Comparison of ENCODE assay signal across 9 cellular contexts in genomic region chr14:104792945-104793702, GRCh38. TPM values are rescaled to one million over a fixed set of nuclear protein-coding genes. Genes with fewer than 3 reads are reported as not detected.
DNase-seq lines count a peak whose midpoint lies in the region; ATAC-seq and TF ChIP-seq lines count a peak whose summit lies in the region.
"Had no signal": no experiment of that assay in that cellular context is flagged by ENCODE, and none has a peak within 500 bp of the region (broad histone marks: within the 10 kb centered on the region; RNA-seq: fewer than 3 reads in every experiment).

No MANE protein-coding gene starts in this region.

- peak overlapping the region in 1 of 2 donors; percentile 89 for H3K9ac ChIP-seq in colonic mucosa (ENCODE audit: low read depth in 2 of 2, low read length in 2 of 2)
- peak overlapping the region; percentile 50 for H3K9ac ChIP-seq in neuronal stem cell (ENCODE audit: low read depth, low read length, poor library complexity)

- H3K27me3 Mint-ChIP-seq in CD4-positive, alpha-beta T cell, result no peaks in the 10 kb centered on the region

- CTCF ChIA-PET in CD4-positive, alpha-beta T cell (lab: Charles Lee), result no interaction called here

- peaks cover 29% of the 10 kb centered on the region for H3K4me1 ChIP-seq in colonic mucosa
- H3K4me1 ChIP-seq in neuronal stem cell (ENCODE audit: control insufficient read depth in 2 of 2, insufficient read depth in 1 of 2, low read depth in 1 of 2, low read length in 2 of 2), result peaks cover 19 to 39% of the 10 kb centered on the region in 2 donors
- peaks cover 35 to 93% (median 46%) of the 10 kb centered on the region in 3 donors for H3K4me1 ChIP-seq in esophagus squamous epithelium

- POLR2A ChIA-PET in CD4-positive, alpha-beta T cell (lab: Charles Lee), result interaction anchor here (1.1 kb wide), 1 partner anchor 7 kb away, joined by 3 read pairs; no protein-coding TSS in a partner anchor

- peak overlapping the region; percentile 12 for H3K4me2 ChIP-seq in neuronal stem cell (ENCODE audit: insufficient read depth, low read length, poor library complexity, severe bottlenecking)

- peaks cover 21% of the 10 kb centered on the region for H3K36me3 Mint-ChIP-seq in CD4-positive, alpha-beta T cell (ENCODE audit: low read depth)

- H3K79me1 ChIP-seq in neuronal stem cell (ENCODE audit: low read depth, low read length), result peaks cover 43% of the 10 kb centered on the region

- H2BK120ac ChIP-seq in neuronal stem cell (ENCODE audit: low read depth, low read length), result no peak overlapping the region

- no peak overlapping the region for H3K23ac ChIP-seq in neuronal stem cell (ENCODE audit: low read depth, low read length, poor library complexity)

- no peak for ATAC-seq in CD4-positive, alpha-beta T cell (ENCODE audit: poor library complexity)

- H3K27ac Mint-ChIP-seq in CD4-positive, alpha-beta T cell, result peak overlapping the region; percentile 20

- WGBS in neuronal stem cell (ENCODE audit: extremely low coverage in 2 of 2, insufficient read length in 2 of 2, insufficient replicate concordance in 1 of 2), 2 donors, result no CpG with 5 or more reads among the region's 16 CpGs
- 77 to 94% methylated on average over 5 to 11 of the region's 16 CpGs for WGBS in esophagus squamous epithelium, 2 donors

- no peak overlapping the region for H3K14ac ChIP-seq in neuronal stem cell (ENCODE audit: low read length)

- no peak for DNase-seq in CD4-positive, alpha-beta T cell
- DNase-seq in NB4 (ENCODE audit: low read depth), result no peak
- no peak for DNase-seq in colonic mucosa
- no peak for DNase-seq in neuronal stem cell (ENCODE audit: low spot score)
- no peak for DNase-seq in activated CD4-positive, CD25-positive, alpha-beta regulatory T cell (lab: John Stamatoyannopoulos, UW)
- no peak for DNase-seq in retina
- no peak for DNase-seq in esophagus squamous epithelium (lab: John Stamatoyannopoulos, UW)
- DNase-seq in NCI-H774 (lab: John Stamatoyannopoulos, UW), result no peak
- DNase-seq: NCI-H1930 had no signal

- peak overlapping the region; percentile 24 for H2BK5ac ChIP-seq in neuronal stem cell (ENCODE audit: low read length)

- peaks cover 8% of the 10 kb centered on the region for H3K36me3 ChIP-seq in colonic mucosa
- H3K36me3 ChIP-seq in neuronal stem cell (replicated peaks in 1 of 2; ENCODE audit: control insufficient read depth in 2 of 2, insufficient read depth in 2 of 2, low read length in 2 of 2), result peaks cover 17 to 56% of the 10 kb centered on the region in 2 donors
- peaks cover 0 to 44% (median 14%) of the 10 kb centered on the region in 3 donors for H3K36me3 ChIP-seq in esophagus squamous epithelium

- no peak overlapping the region for H4K91ac ChIP-seq in neuronal stem cell (ENCODE audit: low read depth, low read length, poor library complexity)

- intact Hi-C loops in CD4-positive, alpha-beta T cell (cut with DNase I, micrococcal nuclease), result loop anchor here in 1 of 2 experiments (10.0 kb wide), 1 partner anchor 702 kb away; the partner anchor contains the start of gene TEDC1
- intact Hi-C loops in colonic mucosa (cut with DNase I), result no loop called here
- intact Hi-C loops in esophagus squamous epithelium (cut with DNase I), result no loop called here

- no peak overlapping the region for H4K8ac ChIP-seq in neuronal stem cell (ENCODE audit: low read depth, low read length)

- no peak overlapping the region for H2AK5ac ChIP-seq in neuronal stem cell (ENCODE audit: low read depth, low read length)

- H3K9me3 Mint-ChIP-seq in CD4-positive, alpha-beta T cell, result no peaks in the 10 kb centered on the region

- no peak overlapping the region for H3K4ac ChIP-seq in neuronal stem cell (ENCODE audit: low read length)

- no peak overlapping the region for H2BK12ac ChIP-seq in neuronal stem cell (ENCODE audit: low read length)

- H3K4me3 ChIP-seq in NB4 (ENCODE audit: low read depth, low read length) (peak overlapping the region; percentile 25), colonic mucosa (peak overlapping the region; percentile 62), neuronal stem cell (ENCODE audit: low read length in 2 of 2) (peak overlapping the region in 1 of 2 donors; percentile 6), esophagus squamous epithelium (peak overlapping the region in 2 of 4 donors; percentile 85 to 95)

- TF ChIP-seq POLR2A in NB4 (IDR thresholded peaks at IDR 0.05; ENCODE audit: extremely low read depth, insufficient read length), result no peak
- no peak for TF ChIP-seq POLR2A in esophagus squamous epithelium (IDR thresholded peaks at IDR 0.05)

- H3K27me3 ChIP-seq in CD4-positive, alpha-beta T cell (ENCODE audit: control insufficient read depth, insufficient read depth, low read length), result no peaks in the 10 kb centered on the region
- H3K27me3 ChIP-seq in colonic mucosa, result no peaks in the 10 kb centered on the region
- peaks cover 0 to 24% (median 16%) of the 10 kb centered on the region in 3 experiments for H3K27me3 ChIP-seq in neuronal stem cell (ENCODE audit: control insufficient read depth in 3 of 3, insufficient read depth in 3 of 3, low read depth in 1 of 3, low read length in 3 of 3)
- H3K27me3 ChIP-seq in esophagus squamous epithelium, result no peaks in the 10 kb centered on the region

- H3K4me3 Mint-ChIP-seq in CD4-positive, alpha-beta T cell, result peak overlapping the region; percentile 90

- no peaks in the 10 kb centered on the region for H3K9me3 ChIP-seq in CD4-positive, alpha-beta T cell (ENCODE audit: control insufficient read depth, low read length)
- H3K9me3 ChIP-seq in colonic mucosa, result no peaks in the 10 kb centered on the region
- H3K9me3 ChIP-seq in neuronal stem cell (replicated peaks in 1 of 2; ENCODE audit: control insufficient read depth in 2 of 2, insufficient read depth in 1 of 2, low read depth in 1 of 2, low read length in 2 of 2), result no peaks in the 10 kb centered on the region
- H3K9me3 ChIP-seq in esophagus squamous epithelium, result no peaks in the 10 kb centered on the region

- H3K4me1 Mint-ChIP-seq in CD4-positive, alpha-beta T cell (ENCODE audit: low read depth), result peaks cover 46% of the 10 kb centered on the region

- H3K18ac ChIP-seq in neuronal stem cell (ENCODE audit: low read length), result peak overlapping the region; percentile 38

- no peak for TF ChIP-seq CTCF in CD4-positive, alpha-beta T cell (IDR thresholded peaks at IDR 0.05)
- TF ChIP-seq CTCF in NB4 (IDR thresholded peaks at IDR 0.05; ENCODE audit: low read depth, low read length) (no peak), colonic mucosa (IDR thresholded peaks at IDR 0.05) (no peak), esophagus squamous epithelium (IDR thresholded peaks at IDR 0.05) (no peak)

- no peak overlapping the region for H2AFZ ChIP-seq in neuronal stem cell (ENCODE audit: low read length)

- no peak overlapping the region for H3K27ac ChIP-seq in CD4-positive, alpha-beta T cell (ENCODE audit: low read depth, low read length)
- H3K27ac ChIP-seq in colonic mucosa (no peak overlapping the region), neuronal stem cell (replicated peaks; ENCODE audit: low read length) (no peak overlapping the region), esophagus squamous epithelium (no peak overlapping the region)

- no peak overlapping the region for H2BK15ac ChIP-seq in neuronal stem cell (ENCODE audit: low read length)

RNA-seq across cellular contexts. Expression of gene AKT1, which starts 2.4 kb away (rescaled TPM):
- 10 to 100 TPM; 58.8 to 66.5 TPM for total RNA-seq in CD4-positive, alpha-beta T cell
- 100 to 1,000 TPM; 117 to 181 TPM for total RNA-seq in colonic mucosa
- polyA plus RNA-seq in neuronal stem cell (2013, experiment 1 of 2), result 84.4 TPM
- polyA plus RNA-seq in neuronal stem cell (2013, experiment 2 of 2), result 82.3 TPM
- total RNA-seq in esophagus squamous epithelium, result 10 to 100 TPM; 66.6 to 93.7 (median 71.3) TPM

RNA-seq across cellular contexts. Expression of gene ZBTB42, which starts 7.8 kb away (rescaled TPM):
- total RNA-seq in CD4-positive, alpha-beta T cell, result 1 to 10 TPM; 2.9 to 3.0 TPM
- total RNA-seq in colonic mucosa (1 to 10 TPM; 6.6 to 7.0 TPM), esophagus squamous epithelium (10 to 100 TPM in 2 of 4 donors, 1 to 10 TPM in 2; 4.7 to 14.2 (median 8.4) TPM)
- 0.95 TPM for polyA plus RNA-seq in neuronal stem cell (2013, experiment 1 of 2)
- polyA plus RNA-seq in neuronal stem cell (2013, experiment 2 of 2), result 0.87 TPM

RNA-seq across cellular contexts. Expression of gene SIVA1, which starts 40.2 kb away (rescaled TPM):
- total RNA-seq in CD4-positive, alpha-beta T cell, result 100 to 1,000 TPM; 111 to 124 TPM
- total RNA-seq in colonic mucosa (100 to 1,000 TPM in 1 of 2 donors, 10 to 100 TPM in 1; 58.8 to 153 TPM), esophagus squamous epithelium (100 to 1,000 TPM; 149 to 282 (median 201) TPM)
- polyA plus RNA-seq in neuronal stem cell (2013, experiment 1 of 2), result 109 TPM
- 114 TPM for polyA plus RNA-seq in neuronal stem cell (2013, experiment 2 of 2)
